In genomic region chr9:113468716-113469448, GRCh38 we compare ENCODE assay signal across 16 cellular contexts. TPM values are rescaled to one million over a fixed set of nuclear protein-coding genes. Genes with fewer than 3 reads are reported as not detected.
DNase-seq lines count a peak whose midpoint lies in the region; ATAC-seq and TF ChIP-seq lines count a peak whose summit lies in the region.
"Had no signal": no experiment of that assay in that cellular context is flagged by ENCODE, and none has a peak within 500 bp of the region (broad histone marks: within the 10 kb centered on the region; RNA-seq: fewer than 3 reads in every experiment).

No MANE protein-coding gene starts in this region.

- WGBS in adrenal gland, 4 donors, result 39 to 52% (median 47%) methylated on average over 6 of the region's 6 CpGs
- WGBS in psoas muscle, 3 donors, result 35 to 48% (median 38%) methylated on average over 6 of the region's 6 CpGs

- no peaks in the 10 kb centered on the region for H3K4me1 Mint-ChIP-seq in stimulated activated naive B cell treated with anti-CD40 and anti-IgM and Interleukin-4, amounts not matched to agents 10 μg/mL and 1 μg/mL and 100 μg/mL, for 72 hours

- no peak for TF ChIP-seq CTCF in adrenal gland (IDR thresholded peaks at IDR 0.05)
- TF ChIP-seq CTCF in right atrium auricular region (IDR thresholded peaks at IDR 0.05), result no peak
- no peak for TF ChIP-seq CTCF in psoas muscle (IDR thresholded peaks at IDR 0.05)

- DNase-seq in DMS 273 (lab: John Stamatoyannopoulos, UW; ENCODE audit: unreplicated experiment) (peak; percentile 87), adrenal gland (peak; percentile 30 to 75 (median 49)), right atrium auricular region (ENCODE audit: low spot score) (peak; percentile 59), psoas muscle (peak in 1 of 2 donors; percentile 66), cerebellar nuclear complex (lab: John Stamatoyannopoulos, UW) (no peak)
- DNase-seq in stimulated activated naive B cell treated with anti-CD40 and anti-IgM and Interleukin-4, amounts not matched to agents 10 μg/mL and 1 μg/mL and 100 μg/mL, for 72 hours, result no peak
- DNase-seq: activated CD8-positive, alpha-beta memory T cell treated with anti-CD3 and anti-CD28 coated beads, Interleukin-2, amount 50 U/mL, for 48 hours; activated naive CD8-positive, alpha-beta T cell treated with anti-CD3 and anti-CD28 coated beads for 36 hours; DMS79 treated with DMSO at 0.1 percent for 48 hours; naive thymus-derived CD8-positive, alpha-beta T cell; NCI-H1048; NCI-H510A had no signal

- no peak overlapping the region for H3K4me3 Mint-ChIP-seq in stimulated activated naive B cell treated with anti-CD40 and anti-IgM and Interleukin-4, amounts not matched to agents 10 μg/mL and 1 μg/mL and 100 μg/mL, for 72 hours
- H3K4me3 Mint-ChIP-seq: activated naive CD8-positive, alpha-beta T cell treated with anti-CD3 and anti-CD28 coated beads for 36 hours; GM23338; naive thymus-derived CD8-positive, alpha-beta T cell had no signal

- intact Hi-C loops in adrenal gland (cut with DNase I), result no loop called here
- intact Hi-C loops in psoas muscle (cut with DNase I), result no loop called here

- peaks cover 0 to 5% of the 10 kb centered on the region in 2 donors for H3K27me3 Mint-ChIP-seq in stimulated activated naive B cell treated with anti-CD40 and anti-IgM and Interleukin-4, amounts not matched to agents 10 μg/mL and 1 μg/mL and 100 μg/mL, for 72 hours
- H3K27me3 Mint-ChIP-seq: activated naive CD8-positive, alpha-beta T cell treated with anti-CD3 and anti-CD28 coated beads for 36 hours; naive thymus-derived CD8-positive, alpha-beta T cell had no signal

- H3K36me3 ChIP-seq in adrenal gland (replicated peaks in 1 of 2) (no peaks in the 10 kb centered on the region), right atrium auricular region (no peaks in the 10 kb centered on the region), psoas muscle (ENCODE audit: insufficient read depth in 1 of 2, low read depth in 1 of 2) (no peaks in the 10 kb centered on the region)

- H3K4me1 ChIP-seq in adrenal gland (replicated peaks in 1 of 2) (peaks cover 4 to 7% of the 10 kb centered on the region in 2 donors), right atrium auricular region (peaks cover 0 to 7% of the 10 kb centered on the region in 2 donors), psoas muscle (peaks cover 16% of the 10 kb centered on the region)

- H3K4me3 ChIP-seq in adrenal gland (no peak overlapping the region), right atrium auricular region (no peak overlapping the region), psoas muscle (no peak overlapping the region)
- H3K4me3 ChIP-seq: GM12878, GM23338 had no signal

- H3K9me3 ChIP-seq in adrenal gland (replicated peaks in 1 of 3) (no peaks in the 10 kb centered on the region), right atrium auricular region (no peaks in the 10 kb centered on the region), psoas muscle (no peaks in the 10 kb centered on the region)

- TF ChIP-seq POLR2A in adrenal gland (IDR thresholded peaks at IDR 0.05), result no peak

- H3K27ac ChIP-seq in adrenal gland (peak overlapping the region in 3 of 5 donors; percentile 24 to 46 (median 37)), right atrium auricular region (peak overlapping the region; percentile 64 to 89), psoas muscle (no peak overlapping the region)

- H3K36me3 Mint-ChIP-seq in stimulated activated naive B cell treated with anti-CD40 and anti-IgM and Interleukin-4, amounts not matched to agents 10 μg/mL and 1 μg/mL and 100 μg/mL, for 72 hours, result no peaks in the 10 kb centered on the region
- H3K36me3 Mint-ChIP-seq: naive thymus-derived CD8-positive, alpha-beta T cell had no signal

- no peaks in the 10 kb centered on the region for H3K27me3 ChIP-seq in adrenal gland
- H3K27me3 ChIP-seq in right atrium auricular region, result no peaks in the 10 kb centered on the region
- H3K27me3 ChIP-seq in psoas muscle (ENCODE audit: insufficient read depth in 3 of 3, low read length in 2 of 3), result no peaks in the 10 kb centered on the region

- H3K27ac Mint-ChIP-seq in stimulated activated naive B cell treated with anti-CD40 and anti-IgM and Interleukin-4, amounts not matched to agents 10 μg/mL and 1 μg/mL and 100 μg/mL, for 72 hours, result no peak overlapping the region
- H3K27ac Mint-ChIP-seq: activated naive CD8-positive, alpha-beta T cell treated with anti-CD3 and anti-CD28 coated beads for 36 hours; GM23338; naive thymus-derived CD8-positive, alpha-beta T cell had no signal

- ATAC-seq in psoas muscle (peak; percentile 68 to 74 (median 70)), GM19035 (IDR thresholded peaks at IDR 0.05; ENCODE audit: unreplicated experiment) (no peak), GM19452 (IDR thresholded peaks at IDR 0.05; ENCODE audit: unreplicated experiment) (no peak)
- no peak for ATAC-seq in stimulated activated naive B cell treated with anti-CD40 and anti-IgM and Interleukin-4, amounts not matched to agents 10 μg/mL and 1 μg/mL and 100 μg/mL, for 72 hours (replicated peaks)
- ATAC-seq: GM12878; GM23338; naive thymus-derived CD8-positive, alpha-beta T cell had no signal

- H3K9me3 Mint-ChIP-seq in stimulated activated naive B cell treated with anti-CD40 and anti-IgM and Interleukin-4, amounts not matched to agents 10 μg/mL and 1 μg/mL and 100 μg/mL, for 72 hours, result no peaks in the 10 kb centered on the region

RNA-seq across cellular contexts. Expression of gene RGS3, which starts 5.4 kb away (rescaled TPM):
- total RNA-seq in adrenal gland, result 100 to 1,000 TPM in 2 of 8 donors, 10 to 100 TPM in 6; 42.9 to 102 (median 72.1) TPM
- 10 to 100 TPM; 34.5 to 64.9 (median 53.5) TPM for polyA plus RNA-seq in adrenal gland
- total RNA-seq in right atrium auricular region, result 100 to 1,000 TPM; 112 to 184 TPM
- 10 to 100 TPM; 10.6 to 38.1 (median 18.3) TPM for total RNA-seq in psoas muscle
- polyA plus RNA-seq in psoas muscle, result 10 to 100 TPM in 2 of 3 donors, 1 to 10 TPM in 1; 7.1 to 18.4 (median 12.8) TPM

RNA-seq across cellular contexts. Expression of gene C9orf43, which starts 58.3 kb away (rescaled TPM):
- total RNA-seq in adrenal gland (1 to 10 TPM in 4 of 8 donors, under 1 TPM in 4; 0.65 to 2.3 (median 1.3) TPM), right atrium auricular region (not detected), psoas muscle (under 1 TPM in 1 of 4 donors, not detected in 3; 0.73 TPM)
- polyA plus RNA-seq in adrenal gland (1 to 10 TPM; 1.8 to 5.1 (median 3.1) TPM), psoas muscle (under 1 TPM in 2 of 3 donors, not detected in 1; 0.07 to 0.79 TPM)

RNA-seq across cellular contexts. Expression of gene POLE3, which starts 58.4 kb away (rescaled TPM):
- total RNA-seq in adrenal gland (10 to 100 TPM; 40.2 to 53.1 (median 42.5) TPM), right atrium auricular region (10 to 100 TPM; 17.9 to 21.5 TPM), psoas muscle (10 to 100 TPM; 29.8 to 50.4 (median 38.5) TPM)
- polyA plus RNA-seq in adrenal gland (10 to 100 TPM; 14.9 to 79.1 (median 23.6) TPM), psoas muscle (100 to 1,000 TPM in 1 of 3 donors, 10 to 100 TPM in 2; 45.4 to 173 (median 98.5) TPM)

Comparison
In these comparisons a context has a peak if more than half of its experiments do, and no peak if none do; other contexts are left out.
1. DNase-seq: peak in DMS 273 (single experiment), adrenal gland (7 of 7) and right atrium auricular region (single experiment); none in cerebellar nuclear complex (0 of 2) and stimulated activated naive B cell treated with anti-CD40 and anti-IgM and Interleukin-4, amounts not matched to agents 10 μg/mL and 1 μg/mL and 100 μg/mL, for 72 hours (single experiment).
2. ATAC-seq: peak in psoas muscle (4 of 4); none in GM19035 (single experiment), GM19452 (single experiment) and stimulated activated naive B cell treated with anti-CD40 and anti-IgM and Interleukin-4, amounts not matched to agents 10 μg/mL and 1 μg/mL and 100 μg/mL, for 72 hours (0 of 2).